8 cellular contexts compared by ENCODE assay signal in the genomic region with DNA sequence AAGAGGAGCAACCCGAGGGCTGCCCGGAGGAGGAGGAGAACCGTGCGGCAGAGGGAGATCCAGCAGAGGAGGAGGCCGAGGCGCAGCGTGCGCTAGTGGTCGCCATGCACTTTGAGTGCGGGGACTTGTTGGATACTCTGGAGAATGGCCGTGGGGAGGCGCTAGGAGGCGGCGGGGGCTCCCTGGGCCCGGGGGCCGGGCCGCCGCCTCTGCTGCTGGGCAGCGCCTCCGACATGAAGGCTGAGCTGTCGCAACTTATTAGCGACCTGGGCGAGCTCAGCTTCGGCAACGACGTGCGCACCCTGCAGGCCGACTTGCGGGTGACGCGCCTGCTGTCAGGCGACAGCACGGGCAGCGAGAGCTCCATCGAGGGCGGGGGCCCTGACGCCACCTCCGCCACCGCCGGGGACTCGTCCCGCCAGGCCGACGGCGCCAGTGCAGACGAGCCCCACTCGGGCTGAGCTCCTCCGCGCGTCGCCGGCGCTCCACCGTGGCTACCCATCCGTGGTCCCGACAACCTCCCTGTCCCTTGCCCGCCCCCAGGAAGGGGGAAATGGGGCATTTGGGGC. TPM values are rescaled to one million over a fixed set of nuclear protein-coding genes. Genes with fewer than 3 reads are reported as not detected.
A peak's percentile ranks its signal among the peaks of the same experiment; 100 is the strongest.
DNase-seq lines count a peak whose midpoint lies in the region; FAIRE-seq and TF ChIP-seq lines count a peak whose summit lies in the region.

No MANE protein-coding gene starts in this region.

- intact Hi-C loops in lower leg skin (cut with DNase I; ENCODE audit: low total_unique reads) = loop anchor here (5.0 kb wide), 1 partner anchor 575 kb away; no protein-coding TSS in a partner anchor

- no peaks in the 10 kb centered on the region for H3K27me3 ChIP-seq in MG63

- no peaks in the 10 kb centered on the region for H3K9me3 ChIP-seq in MG63

- WGBS in lower leg skin, 2 donors = 4 to 5% methylated on average over 22 to 56 of the region's 57 CpGs

- no peak for FAIRE-seq in HTR-8/SVneo (lab: Jason Lieb, UNC)

- peaks cover 34% of the 10 kb centered on the region for H3K36me3 ChIP-seq in MG63

- H3K4me3 ChIP-seq in MG63 (peak overlapping the region; percentile 72), coronary artery (peak overlapping the region; percentile 87), lower leg skin (ENCODE audit: low read depth, poor library complexity, severe bottlenecking) (peak overlapping the region; percentile 33)

- DNase-seq in AG08396 (ENCODE audit: low spot score) = peak; percentile 55
- DNase-seq in GM19238 (ENCODE audit: insufficient read length, low spot score) = peak; percentile 62
- DNase-seq in MG63 = peak; percentile 62
- peak; percentile 63 to 77 for DNase-seq in activated CD4-positive, alpha-beta T cell treated with anti-CD3 and anti-CD28 coated beads for 24 hours (ENCODE audit: low read depth in 2 of 2)
- peak; percentile 80 for DNase-seq in coronary artery (ENCODE audit: low spot score)
- DNase-seq in lower leg skin (ENCODE audit: low spot score in 2 of 2) = peak in 1 of 2 donors; percentile 94
- peak; percentile 41 to 71 (median 69) for DNase-seq in stimulated activated CD4-positive, alpha-beta T cell treated with anti-CD3 and anti-CD28 coated beads, TNF-alpha, amount 100 ng/mL, for 48 hours (ENCODE audit: low read depth in 3 of 3)
- DNase-seq in HTR-8/SVneo (ENCODE audit: insufficient read length, low spot score) = no peak

- peak overlapping the region in 1 of 2 donors; percentile 90 for H3K27ac ChIP-seq in coronary artery

- TF ChIP-seq POLR2A in lower leg skin (IDR thresholded peaks at IDR 0.05) = no peak

- TF ChIP-seq CTCF in coronary artery (IDR thresholded peaks at IDR 0.05) (peak; percentile 23), lower leg skin (IDR thresholded peaks at IDR 0.05) (no peak)

RNA-seq across cellular contexts. Expression of gene FAM43A, which starts 2.0 kb away (rescaled TPM):
- 32.4 and 40.0 TPM in 2 replicates for total RNA-seq in MG63 (2014; rRNA removed; shearing (Covaris generic); ENCODE audit: low replicate concordance)
- 100 to 1,000 TPM in 1 of 4 donors, 10 to 100 TPM in 3; 56.0 to 104 (median 77.1) TPM for total RNA-seq in lower leg skin

RNA-seq across cellular contexts. Expression of gene LSG1, which starts 15.7 kb away (rescaled TPM):
- 58.4 and 77.5 TPM in 2 replicates for total RNA-seq in MG63 (2014; rRNA removed; shearing (Covaris generic); ENCODE audit: low replicate concordance)
- 10 to 100 TPM; 31.7 to 45.9 (median 38.9) TPM for total RNA-seq in lower leg skin

RNA-seq across cellular contexts. Expression of gene TMEM44, which starts 54.5 kb away (rescaled TPM):
- total RNA-seq in MG63 (2014; rRNA removed; shearing (Covaris generic); ENCODE audit: low replicate concordance) = 15.4 and 40.9 TPM in 2 replicates
- total RNA-seq in lower leg skin = 1 to 10 TPM; 1.2 to 8.5 (median 4.6) TPM

Comparison
In these comparisons a context has a peak if more than half of its experiments do, and no peak if none do; other contexts are left out.
1. H3K4me3 ChIP-seq: peak in every context shown above with its lines; median percentile 87 in coronary artery; 72 in MG63; 33 in lower leg skin.